ENCODE assay signal across 39 cellular contexts in the genomic region with DNA sequence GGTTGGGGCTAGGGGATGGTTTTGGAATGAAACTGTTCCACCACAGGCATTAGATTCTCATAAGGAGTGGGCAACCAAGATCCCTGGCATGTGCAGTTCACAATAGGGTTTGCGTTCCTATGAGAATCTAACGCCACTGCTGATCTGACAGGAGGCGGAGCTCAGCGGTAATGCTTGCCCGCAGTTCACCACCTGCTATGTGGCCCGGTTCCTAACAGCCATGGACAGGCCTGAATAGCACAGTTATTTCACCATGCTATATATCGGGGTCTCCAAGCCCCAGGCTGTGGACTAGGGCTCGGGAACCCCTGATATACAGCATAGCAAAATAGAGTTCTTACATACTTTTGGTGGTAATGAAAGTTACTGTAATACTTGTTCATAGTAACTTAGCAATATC.
"Had no signal": no experiment of that assay in that cellular context is flagged by ENCODE, and none has a peak within 500 bp of the region (broad histone marks: within the 10 kb centered on the region; RNA-seq: fewer than 3 reads in every experiment).

No MANE protein-coding gene starts in this region.

- H3K9me3 Mint-ChIP-seq: activated naive CD4-positive, alpha-beta T cell treated with anti-CD3 and anti-CD28 coated beads, Interleukin-2, amount 10 ng/mL, durations not matched to agents 7 days and 5 days; activated T-helper 1 cell treated with anti-CD3 and anti-CD28 coated beads, Interleukin-12 subunit alpha, Interleukin-12 subunit beta, Interleukin-2, Interleukin-4 antibody, amounts not matched to agents 30 ng/mL and 10 ng/mL and 1 ng/mL, durations not matched to agents 14 hours and 24 hours and 36 hours had no signal

- H3K4me1 Mint-ChIP-seq: activated B cell treated with CpG ODN at 0.5 μM for 24 hours; activated naive CD4-positive, alpha-beta T cell treated with anti-CD3 and anti-CD28 coated beads, Interleukin-2, amount 10 ng/mL, durations not matched to agents 7 days and 5 days; activated naive CD8-positive, alpha-beta T cell treated with anti-CD3 and anti-CD28 coated beads, Interleukin-2, amount 50 U/mL, for 24 hours; brain; IgD-negative memory B cell had no signal

- H3K9me3 ChIP-seq: Peyer's patch had no signal

- H3K36me3 ChIP-seq: Peyer's patch had no signal

- H3K27me3 Mint-ChIP-seq: brain, IgD-negative memory B cell had no signal

- H3K36me3 Mint-ChIP-seq: activated CD4-positive, alpha-beta memory T cell treated with anti-CD3 and anti-CD28 coated beads for 36 hours; activated naive CD4-positive, alpha-beta T cell treated with anti-CD3 and anti-CD28 coated beads, Interleukin-2, amount 10 ng/mL, durations not matched to agents 7 days and 5 days; activated naive CD8-positive, alpha-beta T cell had no signal

- H3K4me3 ChIP-seq: MG63, Peyer's patch had no signal

- DNase-seq: activated B cell treated with CpG ODN at 0.5 μM for 24 hours; activated CD4-positive, alpha-beta memory T cell treated with anti-CD3 and anti-CD28 coated beads for 36 hours; activated CD4-positive, alpha-beta T cell treated with anti-CD3 and anti-CD28 coated beads for 4 hours; activated CD4-positive, alpha-beta T cell treated with anti-CD3 and anti-CD28 coated beads, Interleukin-2, amount 50 U/mL, for 1 hour; activated CD4-positive, CD25-positive, alpha-beta regulatory T cell treated with anti-CD3 and anti-CD28 coated beads, Interleukin-2, amount 50 U/mL, for 72 hours; activated CD8-positive, alpha-beta memory T cell treated with anti-CD3 and anti-CD28 coated beads, Interleukin-2, amount 50 U/mL, for 4 hours; activated gamma-delta T cell treated with Interleukin-2 at 50 U/mL for 16 hours; activated naive CD4-positive, alpha-beta T cell treated with anti-CD3 and anti-CD28 coated beads, Interleukin-2, amount 10 ng/mL, durations not matched to agents 7 days and 5 days; activated naive CD8-positive, alpha-beta T cell treated with anti-CD3 and anti-CD28 coated beads, Interleukin-2, amount 50 U/mL, for 24 hours; activated T-cell treated with anti-CD3 and anti-CD28 coated beads for 4 hours; activated T-cell treated with anti-CD3 and anti-CD28 coated beads, Interleukin-2, amount 50 U/mL, for 4 hours; anterior cingulate cortex; Karpas-422; KBM-7; MG63; MV-4-11; NCI-H1092 treated with DMSO at 0.1 percent for 48 hours; NCI-H1417; NCI-H146; NCI-H187; NCI-H2029 treated with DMSO at 0.1 percent for 48 hours; NCI-H2107; NCI-H2171; NCI-H510A; NCI-H526; NCI-H748 treated with DMSO at 0.1 percent for 48 hours; NK-92 treated with Interleukin-12 subunit alpha and Interleukin-12 subunit beta, amount 100 ng/mL, for 24 hours; PC-3; Peyer's patch; RPMI8226; SW 1271; T-helper 1 cell; T-helper 2 cell; T-helper 9 cell had no signal

- ATAC-seq: activated naive CD8-positive, alpha-beta T cell treated with anti-CD3 and anti-CD28 coated beads, Interleukin-2, amount 50 U/mL, for 24 hours; activated T-cell treated with anti-CD3 and anti-CD28 coated beads, Interleukin-2, amount 50 U/mL, for 4 hours; PC-3 had no signal

- H3K27ac Mint-ChIP-seq: activated B cell treated with CpG ODN at 0.5 μM for 24 hours; activated CD4-positive, alpha-beta memory T cell treated with anti-CD3 and anti-CD28 coated beads for 36 hours; activated naive CD4-positive, alpha-beta T cell treated with anti-CD3 and anti-CD28 coated beads, Interleukin-2, amount 10 ng/mL, durations not matched to agents 7 days and 5 days; activated naive CD8-positive, alpha-beta T cell; activated naive CD8-positive, alpha-beta T cell treated with anti-CD3 and anti-CD28 coated beads, Interleukin-2, amount 50 U/mL, for 24 hours; activated T-helper 1 cell treated with anti-CD3 and anti-CD28 coated beads, Interleukin-12 subunit alpha, Interleukin-12 subunit beta, Interleukin-2, Interleukin-4 antibody, amounts not matched to agents 30 ng/mL and 10 ng/mL and 1 ng/mL, durations not matched to agents 14 hours and 24 hours and 36 hours; brain; IgD-negative memory B cell had no signal

- H3K27me3 ChIP-seq: MG63, Peyer's patch had no signal

- H3K4me1 ChIP-seq: Peyer's patch had no signal

- H3K27ac ChIP-seq: Peyer's patch, VCaP had no signal

- H3K4me3 Mint-ChIP-seq: activated B cell treated with CpG ODN at 0.5 μM for 24 hours; activated CD4-positive, alpha-beta memory T cell treated with anti-CD3 and anti-CD28 coated beads for 36 hours; activated naive CD4-positive, alpha-beta T cell treated with anti-CD3 and anti-CD28 coated beads, Interleukin-2, amount 10 ng/mL, durations not matched to agents 7 days and 5 days; activated naive CD8-positive, alpha-beta T cell; activated naive CD8-positive, alpha-beta T cell treated with anti-CD3 and anti-CD28 coated beads, Interleukin-2, amount 50 U/mL, for 24 hours; activated T-cell treated with anti-CD3 and anti-CD28 coated beads, Interleukin-2, amount 50 U/mL, for 4 hours; activated T-helper 1 cell treated with anti-CD3 and anti-CD28 coated beads, Interleukin-12 subunit alpha, Interleukin-12 subunit beta, Interleukin-2, Interleukin-4 antibody, amounts not matched to agents 30 ng/mL and 10 ng/mL and 1 ng/mL, durations not matched to agents 14 hours and 24 hours and 36 hours; brain; IgD-negative memory B cell had no signal
